ENCODE assay signal across 8 cellular contexts in genomic region chr6:153705429-153705828, GRCh38.
"Had no signal": no experiment of that assay in that cellular context is flagged by ENCODE, and none has a peak within 500 bp of the region (broad histone marks: within the 10 kb centered on the region; RNA-seq: fewer than 3 reads in every experiment).

No MANE protein-coding gene starts in this region.

- ATAC-seq: GM12878 had no signal

- DNase-seq: GDM1, GF-D8 had no signal

- FAIRE-seq: G401.6, GM12878, GM12891, GM12892, GM18507, GM19239 had no signal

- H3K4me3 ChIP-seq: GM12878 had no signal
